10 cellular contexts compared by ENCODE assay signal in genomic region chr6:126063512-126064146, GRCh38.
DNase-seq lines count a peak whose midpoint lies in the region; TF ChIP-seq lines count a peak whose summit lies in the region.
"Had no signal": no experiment of that assay in that cellular context is flagged by ENCODE, and none has a peak within 500 bp of the region (broad histone marks: within the 10 kb centered on the region; RNA-seq: fewer than 3 reads in every experiment).

No MANE protein-coding gene starts in this region.

- H2BK5ac ChIP-seq in H9 (ENCODE audit: insufficient read length, low read length), result no peak overlapping the region

- no peak overlapping the region for H3K56ac ChIP-seq in H9 (ENCODE audit: insufficient read length, low read depth, low read length)

- H3K4me3 Mint-ChIP-seq in H9, result no peak overlapping the region; a peak in 1 of 5 replicates
- H3K4me3 Mint-ChIP-seq in CD14-positive monocyte, result no peak overlapping the region
- H3K4me3 Mint-ChIP-seq: activated naive CD8-positive, alpha-beta T cell had no signal

- H3K4me2 ChIP-seq in H9 (ENCODE audit: insufficient read depth, insufficient read length, low read length), result no peak overlapping the region

- peaks cover 11 to 16% of the 10 kb centered on the region in 2 experiments for H3K4me1 Mint-ChIP-seq in H9
- H3K4me1 Mint-ChIP-seq in CD14-positive monocyte, result peaks cover 7% of the 10 kb centered on the region

- no peak overlapping the region for H3T11ph ChIP-seq in H9 (ENCODE audit: low read length)

- no peaks in the 10 kb centered on the region for H3K79me1 ChIP-seq in H9 (ENCODE audit: insufficient read depth, low read depth, low read length, poor library complexity, severe bottlenecking)

- H3K9me3 ChIP-seq in H9 (ENCODE audit: control insufficient read depth, low read depth, low read length), result no peaks in the 10 kb centered on the region
- H3K9me3 ChIP-seq: testis had no signal

- no peak overlapping the region for H3K14ac ChIP-seq in H9 (ENCODE audit: insufficient read depth, low read length)

- H2BK12ac ChIP-seq in H9 (ENCODE audit: insufficient read length, low read depth, low read length), result no peak overlapping the region

- intact Hi-C loops in CD14-positive monocyte (cut with micrococcal nuclease) (no loop called here), dorsolateral prefrontal cortex (cut with DNase I) (no loop called here)

- H3K36me3 Mint-ChIP-seq in H9 (ENCODE audit: insufficient read depth in 1 of 3, low read depth in 3 of 3) (no peaks in the 10 kb centered on the region; a peak in 2 of 7 replicates), CD14-positive monocyte (no peaks in the 10 kb centered on the region)

- peak; percentile 23 for DNase-seq in EL
- no peak for DNase-seq in H9
- peak; percentile 85 for DNase-seq in LHCN-M2 (ENCODE audit: low read depth)
- peak; percentile 52 to 60 for DNase-seq in foreskin fibroblast
- DNase-seq in NCI-H345 (lab: John Stamatoyannopoulos, UW), result no peak
- DNase-seq in CD14-positive monocyte (ENCODE audit: low spot score), result no peak
- no peak for DNase-seq in dorsolateral prefrontal cortex
- DNase-seq in midbrain (lab: John Stamatoyannopoulos, UW), result no peak
- DNase-seq: testis had no signal

- no peaks in the 10 kb centered on the region for H4K20me1 ChIP-seq in H9 (ENCODE audit: control insufficient read depth, insufficient read depth, insufficient read length)

- no peak overlapping the region for H3K27ac ChIP-seq in H9 (ENCODE audit: insufficient read length, low read depth, low read length)
- H3K27ac ChIP-seq in dorsolateral prefrontal cortex, result no peak overlapping the region
- H3K27ac ChIP-seq: testis had no signal

- no peak overlapping the region for H2BK120ac ChIP-seq in H9 (ENCODE audit: low read depth, low read length, poor library complexity, severe bottlenecking)

- H3K18ac ChIP-seq in H9 (ENCODE audit: insufficient read length, low read depth, low read length), result no peak overlapping the region

- H4K5ac ChIP-seq in H9 (ENCODE audit: insufficient read length, low read depth, low read length), result no peak overlapping the region

- H4K91ac ChIP-seq in H9 (ENCODE audit: insufficient read length, low read depth, low read length), result no peak overlapping the region

- H4K8ac ChIP-seq in H9 (replicated peaks; ENCODE audit: insufficient read length, low read depth, low read length), result no peak overlapping the region

- H3K4me3 ChIP-seq in foreskin fibroblast (ENCODE audit: low read depth in 1 of 2, low read length in 2 of 2), result no peak overlapping the region
- no peak overlapping the region for H3K4me3 ChIP-seq in dorsolateral prefrontal cortex
- H3K4me3 ChIP-seq: testis had no signal

- H2BK15ac ChIP-seq in H9 (ENCODE audit: low read depth, low read length), result no peak overlapping the region

- H3K27me3 Mint-ChIP-seq in H9 (ENCODE audit: low read depth) (no peaks in the 10 kb centered on the region), CD14-positive monocyte (ENCODE audit: low read depth in 3 of 3) (peaks cover 0 to 4% (median 0%) of the 10 kb centered on the region in 3 donors)
- H3K27me3 Mint-ChIP-seq: activated naive CD8-positive, alpha-beta T cell had no signal

- no peak overlapping the region for H3K4ac ChIP-seq in H9 (ENCODE audit: low read depth, low read length)

- H2AFZ ChIP-seq in H9 (ENCODE audit: low read length), result no peak overlapping the region

- H3K9me3 Mint-ChIP-seq in H9 (no peaks in the 10 kb centered on the region), CD14-positive monocyte (peaks cover 0 to 2% (median 0%) of the 10 kb centered on the region in 7 donors)

- no peaks in the 10 kb centered on the region; the same call in 1 of the 2 replicates for H3K4me1 ChIP-seq in H9 (ENCODE audit: insufficient read depth, low read length)
- H3K4me1 ChIP-seq: testis had no signal

- H3K9ac ChIP-seq in H9 (ENCODE audit: extremely low read depth, insufficient read length, low read length), result no peak overlapping the region

- H3K27me3 ChIP-seq in H9 (ENCODE audit: insufficient read depth, low read length) (no peaks in the 10 kb centered on the region), dorsolateral prefrontal cortex (no peaks in the 10 kb centered on the region)
- H3K27me3 ChIP-seq: testis had no signal

- no peak overlapping the region for H2AK5ac ChIP-seq in H9 (ENCODE audit: insufficient read length, low read length)

- H2BK20ac ChIP-seq in H9 (ENCODE audit: low read depth, low read length, poor library complexity, severe bottlenecking), result no peak overlapping the region

- no peak for TF ChIP-seq CTCF in H9 (conservative IDR thresholded peaks at IDR 0.05)
- TF ChIP-seq CTCF in foreskin fibroblast (IDR thresholded peaks at IDR 0.05; ENCODE audit: low read depth, low read length), result no peak
- TF ChIP-seq CTCF in CD14-positive monocyte (IDR thresholded peaks at IDR 0.05), result no peak
- no peak for TF ChIP-seq CTCF in dorsolateral prefrontal cortex (IDR thresholded peaks at IDR 0.05 in 54 of 56, conservative IDR thresholded peaks at IDR 0.05 in 2 of 56; ENCODE audit: low read depth in 1 of 56, partially characterized antibody in 56 of 56)

- H3K23ac ChIP-seq in H9 (ENCODE audit: insufficient read length, low read depth, low read length), result no peak overlapping the region

- no peaks in the 10 kb centered on the region for H3K23me2 ChIP-seq in H9 (ENCODE audit: insufficient read length, low read depth, low read length, poor library complexity, severe bottlenecking)

- H3K27ac Mint-ChIP-seq in H9 (peak overlapping the region; percentile 14 to 83 (median 83); a peak in 4 of 7 replicates), CD14-positive monocyte (peak overlapping the region in 2 of 7 donors; percentile 17 to 18)
- H3K27ac Mint-ChIP-seq: activated naive CD8-positive, alpha-beta T cell had no signal

- H3K79me2 ChIP-seq in H9 (ENCODE audit: insufficient read depth, low read length), result no peaks in the 10 kb centered on the region

- no CpG with 5 or more reads among the region's 6 CpGs for WGBS in H9 (ENCODE audit: extremely low coverage, insufficient read length, low lambda C conversion rate)

Comparison
In these comparisons a context has a peak if more than half of its experiments do, and no peak if none do; other contexts are left out.
1. DNase-seq: peak in EL (single experiment), LHCN-M2 (single experiment) and foreskin fibroblast (2 of 2); none in H9 (single experiment), NCI-H345 (single experiment), CD14-positive monocyte (single experiment), dorsolateral prefrontal cortex (0 of 10) and midbrain (single experiment).